ENCODE assay signal across 14 cellular contexts in the genomic region with DNA sequence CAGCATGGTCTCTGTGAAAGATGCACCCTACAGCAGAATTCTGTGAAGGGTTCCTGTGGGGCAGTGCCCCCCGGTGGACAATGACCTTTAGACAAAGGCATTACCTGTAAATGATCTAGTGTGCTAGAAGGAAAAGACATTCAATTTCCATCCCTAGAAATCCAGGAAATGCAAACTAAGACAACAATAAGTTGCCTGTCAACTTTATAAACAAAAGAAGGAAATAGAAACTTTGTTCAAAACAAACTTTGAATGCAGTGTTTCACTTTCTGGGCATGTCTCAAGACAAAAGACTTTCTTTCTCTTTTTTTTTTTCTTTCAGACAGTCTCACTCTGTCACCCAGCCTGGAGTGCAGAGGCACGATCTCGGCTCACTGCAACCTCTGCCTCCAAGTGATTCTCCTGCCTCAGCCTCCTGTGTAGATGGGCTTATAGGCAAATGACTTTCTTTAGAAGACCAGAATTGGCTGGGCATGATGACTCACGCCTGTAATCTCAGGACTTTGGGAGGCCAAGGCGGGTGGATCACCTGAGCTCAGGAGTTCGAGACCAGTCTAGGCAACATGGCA. TPM values are rescaled to one million over a fixed set of nuclear protein-coding genes. Genes with fewer than 3 reads are reported as not detected.
DNase-seq lines count a peak whose midpoint lies in the region; ATAC-seq, FAIRE-seq and TF ChIP-seq lines count a peak whose summit lies in the region.
"Had no signal": no experiment of that assay in that cellular context is flagged by ENCODE, and none has a peak within 500 bp of the region (broad histone marks: within the 10 kb centered on the region; RNA-seq: fewer than 3 reads in every experiment).

No MANE protein-coding gene starts in this region.

- no peak for TF ChIP-seq RAD21 in liver (IDR thresholded peaks at IDR 0.05)

- H3K4me1 Mint-ChIP-seq in WTC11, result peaks cover 21% of the 10 kb centered on the region

- no peak overlapping the region for H3K9ac ChIP-seq in liver (ENCODE audit: low read depth in 1 of 2, low read length in 2 of 2)

- no peaks in the 10 kb centered on the region; the same call in 1 of the 2 replicates for H3K9me3 ChIP-seq in HAP-1
- no peaks in the 10 kb centered on the region for H3K9me3 ChIP-seq in liver (ENCODE audit: control insufficient read depth in 4 of 4, low read length in 3 of 4)

- H3K36me3 Mint-ChIP-seq in WTC11, result no peaks in the 10 kb centered on the region

- in situ Hi-C loops in HAP-1 (cut with MboI; ENCODE audit: low sequenced_read_pairs), result loop anchor here (25.0 kb wide), 1 partner anchor 193 kb away; no protein-coding TSS in a partner anchor

- peaks cover 7% of the 10 kb centered on the region for H3K4me1 ChIP-seq in HAP-1
- no peaks in the 10 kb centered on the region for H3K4me1 ChIP-seq in liver (ENCODE audit: control insufficient read depth in 4 of 4, insufficient read depth in 4 of 4, low read length in 3 of 4)

- no peak overlapping the region for H3K4me3 Mint-ChIP-seq in WTC11
- H3K4me3 Mint-ChIP-seq: central memory CD8-positive, alpha-beta T cell had no signal

- no peak overlapping the region for H3K27ac ChIP-seq in liver (ENCODE audit: low read depth in 1 of 2, low read length in 2 of 2)

- H3K27me3 Mint-ChIP-seq in WTC11 (ENCODE audit: low read depth), result no peaks in the 10 kb centered on the region
- H3K27me3 Mint-ChIP-seq: central memory CD8-positive, alpha-beta T cell had no signal

- no peak overlapping the region for H3K4me3 ChIP-seq in HAP-1
- no peak overlapping the region for H3K4me3 ChIP-seq in liver (ENCODE audit: low read depth in 1 of 3, low read length in 3 of 3)

- TF ChIP-seq CTCF in WTC11 (IDR thresholded peaks at IDR 0.05) (no peak; the same call in 1 of the 2 replicates), liver (IDR thresholded peaks at IDR 0.05; ENCODE audit: low read depth, low read length, missing input control) (no peak)

- no peaks in the 10 kb centered on the region for H3K36me3 ChIP-seq in HAP-1 (replicated peaks)
- H3K36me3 ChIP-seq in liver (ENCODE audit: control insufficient read depth in 4 of 4, insufficient read depth in 3 of 4, low read depth in 1 of 4, low read length in 3 of 4), result no peaks in the 10 kb centered on the region

- H3K9me3 Mint-ChIP-seq in WTC11, result no peaks in the 10 kb centered on the region
- H3K9me3 Mint-ChIP-seq: central memory CD8-positive, alpha-beta T cell had no signal

- peak overlapping the region; percentile 29; the same call in 1 of the 2 replicates for H3K27ac Mint-ChIP-seq in WTC11

- POLR2A ChIA-PET in WTC11 (lab: Charles Lee), result no interaction called here

- H3K27me3 ChIP-seq in HAP-1 (ENCODE audit: low read depth) (no peaks in the 10 kb centered on the region), liver (ENCODE audit: control insufficient read depth in 4 of 4, insufficient read depth in 4 of 4, low read length in 3 of 4) (no peaks in the 10 kb centered on the region)

- ATAC-seq in WTC11, result peak; percentile 44; the same call in 1 of the 2 replicates

- WGBS in liver, result 66% methylated on average over 6 of the region's 6 CpGs

- no peak for FAIRE-seq in GM12891 (lab: Jason Lieb, UNC)
- FAIRE-seq: A204.1 had no signal

- peak; percentile 5 for DNase-seq in NCI-H2196 (lab: John Stamatoyannopoulos, UW; ENCODE audit: unreplicated experiment)
- no peak for DNase-seq in NCI-H2196 treated with DMSO at 0.1 percent for 48 hours (lab: John Stamatoyannopoulos, UW; ENCODE audit: unreplicated experiment)
- DNase-seq in HAP-1 (ENCODE audit: low spot score in 2 of 2), result peak; percentile 3 to 13
- peak; percentile 57 for DNase-seq in WTC11 (ENCODE audit: low spot score)
- DNase-seq in pons (ENCODE audit: low spot score), result no peak
- DNase-seq in GM12891 (ENCODE audit: insufficient read length, low spot score), result no peak
- DNase-seq in cerebellum (ENCODE audit: low spot score), result no peak
- DNase-seq: activated CD8-positive, alpha-beta memory T cell treated with anti-CD3 and anti-CD28 coated beads for 24 hours; hippocampal formation had no signal

- CTCF ChIA-PET in WTC11 (lab: Charles Lee), result interaction anchor here (3.5 to 6.0 kb wide), 2 partner anchors 17 to 90 kb away, joined by 34 to 39 read pairs; no protein-coding TSS in a partner anchor

- no peak for TF ChIP-seq POLR2A in GM12891 (IDR thresholded peaks at IDR 0.05; ENCODE audit: low read depth, low read length)

TF ChIP-seq in WTC11, 78 proteins besides CTCF, POLR2A, EP300 and RAD21 (continues in another document):
- TF ChIP-seq ELF4 (CRISPR knock-in tag; IDR thresholded peaks at IDR 0.05; ENCODE audit: low read depth), result no peak
- no peak for TF ChIP-seq NR2C2 (CRISPR knock-in tag; IDR thresholded peaks at IDR 0.05)
- TF ChIP-seq, protein P1, sequence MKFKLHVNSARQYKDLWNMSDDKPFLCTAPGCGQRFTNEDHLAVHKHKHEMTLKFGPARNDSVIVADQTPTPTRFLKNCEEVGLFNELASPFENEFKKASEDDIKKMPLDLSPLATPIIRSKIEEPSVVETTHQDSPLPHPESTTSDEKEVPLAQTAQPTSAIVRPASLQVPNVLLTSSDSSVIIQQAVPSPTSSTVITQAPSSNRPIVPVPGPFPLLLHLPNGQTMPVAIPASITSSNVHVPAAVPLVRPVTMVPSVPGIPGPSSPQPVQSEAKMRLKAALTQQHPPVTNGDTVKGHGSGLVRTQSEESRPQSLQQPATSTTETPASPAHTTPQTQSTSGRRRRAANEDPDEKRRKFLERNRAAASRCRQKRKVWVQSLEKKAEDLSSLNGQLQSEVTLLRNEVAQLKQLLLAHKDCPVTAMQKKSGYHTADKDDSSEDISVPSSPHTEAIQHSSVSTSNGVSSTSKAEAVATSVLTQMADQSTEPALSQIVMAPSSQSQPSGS (CRISPR knock-in tag; IDR thresholded peaks at IDR 0.05; ENCODE audit: borderline replicate concordance, low read depth), result no peak
- no peak for TF ChIP-seq NFATC4 (CRISPR knock-in tag; IDR thresholded peaks at IDR 0.05)
- no peak for TF ChIP-seq RORB (CRISPR knock-in tag; IDR thresholded peaks at IDR 0.05)

TF ChIP-seq in liver, 16 proteins besides CTCF, POLR2A, EP300 and RAD21:
- peak; percentile 12 for TF ChIP-seq SP1 (IDR thresholded peaks at IDR 0.05)
- TF ChIP-seq TAF1 (conservative IDR thresholded peaks at IDR 0.05), result no peak
- no peak for TF ChIP-seq HNF4A (conservative IDR thresholded peaks at IDR 0.05)
- no peak for TF ChIP-seq FOXA1 (IDR thresholded peaks at IDR 0.05)
- no peak for TF ChIP-seq GABPA (IDR thresholded peaks at IDR 0.05 in 1 of 2, conservative IDR thresholded peaks at IDR 0.05 in 1 of 2)
- TF ChIP-seq, protein P2, sequence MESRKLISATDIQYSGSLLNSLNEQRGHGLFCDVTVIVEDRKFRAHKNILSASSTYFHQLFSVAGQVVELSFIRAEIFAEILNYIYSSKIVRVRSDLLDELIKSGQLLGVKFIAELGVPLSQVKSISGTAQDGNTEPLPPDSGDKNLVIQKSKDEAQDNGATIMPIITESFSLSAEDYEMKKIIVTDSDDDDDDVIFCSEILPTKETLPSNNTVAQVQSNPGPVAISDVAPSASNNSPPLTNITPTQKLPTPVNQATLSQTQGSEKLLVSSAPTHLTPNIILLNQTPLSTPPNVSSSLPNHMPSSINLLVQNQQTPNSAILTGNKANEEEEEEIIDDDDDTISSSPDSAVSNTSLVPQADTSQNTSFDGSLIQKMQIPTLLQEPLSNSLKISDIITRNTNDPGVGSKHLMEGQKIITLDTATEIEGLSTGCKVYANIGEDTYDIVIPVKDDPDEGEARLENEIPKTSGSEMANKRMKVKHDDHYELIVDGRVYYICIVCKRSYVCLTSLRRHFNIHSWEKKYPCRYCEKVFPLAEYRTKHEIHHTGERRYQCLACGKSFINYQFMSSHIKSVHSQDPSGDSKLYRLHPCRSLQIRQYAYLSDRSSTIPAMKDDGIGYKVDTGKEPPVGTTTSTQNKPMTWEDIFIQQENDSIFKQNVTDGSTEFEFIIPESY (IDR thresholded peaks at IDR 0.05), result no peak
- TF ChIP-seq EGR1 (IDR thresholded peaks at IDR 0.05; ENCODE audit: low read depth in 2 of 2), result no peak
- TF ChIP-seq HNF4G (IDR thresholded peaks at IDR 0.05), result no peak

TF ChIP-seq in GM12891, 5 proteins besides CTCF, POLR2A, EP300 and RAD21:
- TF ChIP-seq POU2F2 (IDR thresholded peaks at IDR 0.05; ENCODE audit: low read depth, low read length) (no peak), TAF1 (IDR thresholded peaks at IDR 0.05; ENCODE audit: low read depth, low read length) (no peak), SPI1 (IDR thresholded peaks at IDR 0.05; ENCODE audit: low read depth, low read length) (no peak), PAX5 (IDR thresholded peaks at IDR 0.05; ENCODE audit: insufficient read depth, low read length, severe bottlenecking) (no peak), POLR2AphosphoS5 (IDR thresholded peaks at IDR 0.05; ENCODE audit: low read depth, low read length) (no peak)
TF ChIP-seq in GM12891: peak in this region for 0.

RNA-seq across cellular contexts. Expression of a gene that starts 15.5 kb away (rescaled TPM):
- total RNA-seq in WTC11 (2021), result not detected in 3 replicates
- not detected for total RNA-seq in liver
- not detected for polyA plus RNA-seq in liver
- polyA plus RNA-seq in GM12891 (2012; ENCODE audit: low read depth, missing spikeins), result not detected
- total RNA-seq in cerebellum, result not detected
- total RNA-seq: ureter had no signal
- polyA plus RNA-seq: neural cell had no signal

RNA-seq across cellular contexts. Expression of a gene that starts 35.2 kb away (rescaled TPM):
- total RNA-seq in WTC11 (2021) (2.7 to 3.8 TPM (median 3.1 TPM) in 3 replicates), liver (under 1 TPM; 0.08 to 0.09 TPM), cerebellum (not detected)
- under 1 TPM; 0.26 to 0.38 TPM for polyA plus RNA-seq in liver
- 0.87 TPM for polyA plus RNA-seq in GM12891 (2012; ENCODE audit: low read depth, missing spikeins)
- polyA plus RNA-seq: neural cell had no signal

Comparison
In these comparisons a context has a peak if more than half of its experiments do, and no peak if none do; other contexts are left out.
1. DNase-seq: peak in NCI-H2196 (single experiment), HAP-1 (2 of 2) and WTC11 (single experiment); none in NCI-H2196 treated with DMSO at 0.1 percent for 48 hours (single experiment), pons (single experiment), GM12891 (single experiment) and cerebellum (single experiment).